8 cellular contexts compared by ENCODE assay signal in genomic region chr4:169611991-169612868, GRCh38. TPM values are rescaled to one million over a fixed set of nuclear protein-coding genes. Genes with fewer than 3 reads are reported as not detected.
DNase-seq lines count a peak whose midpoint lies in the region; ATAC-seq and TF ChIP-seq lines count a peak whose summit lies in the region.

A gene with protein sequence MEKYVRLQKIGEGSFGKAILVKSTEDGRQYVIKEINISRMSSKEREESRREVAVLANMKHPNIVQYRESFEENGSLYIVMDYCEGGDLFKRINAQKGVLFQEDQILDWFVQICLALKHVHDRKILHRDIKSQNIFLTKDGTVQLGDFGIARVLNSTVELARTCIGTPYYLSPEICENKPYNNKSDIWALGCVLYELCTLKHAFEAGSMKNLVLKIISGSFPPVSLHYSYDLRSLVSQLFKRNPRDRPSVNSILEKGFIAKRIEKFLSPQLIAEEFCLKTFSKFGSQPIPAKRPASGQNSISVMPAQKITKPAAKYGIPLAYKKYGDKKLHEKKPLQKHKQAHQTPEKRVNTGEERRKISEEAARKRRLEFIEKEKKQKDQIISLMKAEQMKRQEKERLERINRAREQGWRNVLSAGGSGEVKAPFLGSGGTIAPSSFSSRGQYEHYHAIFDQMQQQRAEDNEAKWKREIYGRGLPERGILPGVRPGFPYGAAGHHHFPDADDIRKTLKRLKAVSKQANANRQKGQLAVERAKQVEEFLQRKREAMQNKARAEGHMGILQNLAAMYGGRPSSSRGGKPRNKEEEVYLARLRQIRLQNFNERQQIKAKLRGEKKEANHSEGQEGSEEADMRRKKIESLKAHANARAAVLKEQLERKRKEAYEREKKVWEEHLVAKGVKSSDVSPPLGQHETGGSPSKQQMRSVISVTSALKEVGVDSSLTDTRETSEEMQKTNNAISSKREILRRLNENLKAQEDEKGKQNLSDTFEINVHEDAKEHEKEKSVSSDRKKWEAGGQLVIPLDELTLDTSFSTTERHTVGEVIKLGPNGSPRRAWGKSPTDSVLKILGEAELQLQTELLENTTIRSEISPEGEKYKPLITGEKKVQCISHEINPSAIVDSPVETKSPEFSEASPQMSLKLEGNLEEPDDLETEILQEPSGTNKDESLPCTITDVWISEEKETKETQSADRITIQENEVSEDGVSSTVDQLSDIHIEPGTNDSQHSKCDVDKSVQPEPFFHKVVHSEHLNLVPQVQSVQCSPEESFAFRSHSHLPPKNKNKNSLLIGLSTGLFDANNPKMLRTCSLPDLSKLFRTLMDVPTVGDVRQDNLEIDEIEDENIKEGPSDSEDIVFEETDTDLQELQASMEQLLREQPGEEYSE (N-terminal part only) (minus strand): TSS chr4:169612583. CDS start chr4:169602630, 9,953 bp downstream.

- H3K9me3 Mint-ChIP-seq in activated T-helper 17 cell treated with anti-CD3 and anti-CD28 coated beads, Interleukin-2, amount 50 U/mL, for 72 hours, result no peaks in the 10 kb centered on the region
- H3K9me3 Mint-ChIP-seq in natural killer cell treated with Interleukin-12 subunit alpha and Interleukin-12 subunit beta and Interleukin-15 and Interleukin-18, amount 100 ng/mL, for 72 hours, result no peaks in the 10 kb centered on the region

- peak; percentile 86 for ATAC-seq in activated T-helper 17 cell treated with anti-CD3 and anti-CD28 coated beads, Interleukin-2, amount 50 U/mL, for 72 hours (replicated peaks)
- peak; percentile 98 for ATAC-seq in natural killer cell treated with Interleukin-12 subunit alpha and Interleukin-12 subunit beta and Interleukin-15 and Interleukin-18, amount 100 ng/mL, for 72 hours
- ATAC-seq in stimulated activated naive CD8-positive, alpha-beta T cell treated with anti-CD3 and anti-CD28 coated beads, Interleukin-15, Interleukin-2, amounts not matched to agents 100 U/mL and 50 U/mL, for 24 hours, result peak; percentile 96

- peak; percentile 87 for DNase-seq in Daoy (ENCODE audit: low read depth)
- DNase-seq in H4 (ENCODE audit: low spot score), result peak; percentile 88
- DNase-seq in LoVo (ENCODE audit: low spot score), result peak; percentile 91
- DNase-seq in RWPE1 (ENCODE audit: low spot score), result peak; percentile 84
- DNase-seq in fibroblast of pulmonary artery (ENCODE audit: low read depth), result peak; percentile 91
- peak; percentile 92 for DNase-seq in natural killer cell treated with Interleukin-12 subunit alpha and Interleukin-12 subunit beta and Interleukin-15 and Interleukin-18, amount 100 ng/mL, for 72 hours (ENCODE audit: low spot score)
- DNase-seq in stimulated activated naive CD8-positive, alpha-beta T cell treated with anti-CD3 and anti-CD28 coated beads, Interleukin-15, Interleukin-2, amounts not matched to agents 100 U/mL and 50 U/mL, for 24 hours, result peak; percentile 90

- TF ChIP-seq CTCF in RWPE1 (conservative IDR thresholded peaks at IDR 0.05; ENCODE audit: low read depth) (no peak), fibroblast of pulmonary artery (IDR thresholded peaks at IDR 0.05; ENCODE audit: low read length, missing control alignments) (no peak)

- peak within 1 kb of the TSS; percentile 96 for H3K27ac ChIP-seq in RWPE1

- H3K4me1 Mint-ChIP-seq in activated T-helper 17 cell treated with anti-CD3 and anti-CD28 coated beads, Interleukin-2, amount 50 U/mL, for 72 hours, result peaks cover 23% of the 10 kb centered on the region
- H3K4me1 Mint-ChIP-seq in natural killer cell treated with Interleukin-12 subunit alpha and Interleukin-12 subunit beta and Interleukin-15 and Interleukin-18, amount 100 ng/mL, for 72 hours (ENCODE audit: low read depth in 2 of 2), result peaks cover 24 to 35% of the 10 kb centered on the region in 2 donors

- CTCF ChIA-PET in RWPE1 (lab: Yijun Ruan, JAX), result interaction anchor here (0.6 to 1.5 kb wide), 6 partner anchors 9 to 228 kb away, joined by 3 to 5 read pairs (median 3); no protein-coding TSS in a partner anchor

- peak within 1 kb of the TSS; percentile 97 for H3K27ac Mint-ChIP-seq in activated T-helper 17 cell treated with anti-CD3 and anti-CD28 coated beads, Interleukin-2, amount 50 U/mL, for 72 hours
- peak within 1 kb of the TSS; percentile 96 to 99 for H3K27ac Mint-ChIP-seq in natural killer cell treated with Interleukin-12 subunit alpha and Interleukin-12 subunit beta and Interleukin-15 and Interleukin-18, amount 100 ng/mL, for 72 hours

- peak within 1 kb of the TSS; percentile 96 for H3K4me3 Mint-ChIP-seq in activated T-helper 17 cell treated with anti-CD3 and anti-CD28 coated beads, Interleukin-2, amount 50 U/mL, for 72 hours
- peak within 1 kb of the TSS; percentile 98 for H3K4me3 Mint-ChIP-seq in natural killer cell treated with Interleukin-12 subunit alpha and Interleukin-12 subunit beta and Interleukin-15 and Interleukin-18, amount 100 ng/mL, for 72 hours

- no peaks in the 10 kb centered on the region for H3K27me3 Mint-ChIP-seq in activated T-helper 17 cell treated with anti-CD3 and anti-CD28 coated beads, Interleukin-2, amount 50 U/mL, for 72 hours
- no peaks in the 10 kb centered on the region for H3K27me3 Mint-ChIP-seq in natural killer cell treated with Interleukin-12 subunit alpha and Interleukin-12 subunit beta and Interleukin-15 and Interleukin-18, amount 100 ng/mL, for 72 hours

- peaks cover 4% of the 10 kb centered on the region for H3K36me3 Mint-ChIP-seq in activated T-helper 17 cell treated with anti-CD3 and anti-CD28 coated beads, Interleukin-2, amount 50 U/mL, for 72 hours (ENCODE audit: low read depth)
- no peaks in the 10 kb centered on the region for H3K36me3 Mint-ChIP-seq in natural killer cell treated with Interleukin-12 subunit alpha and Interleukin-12 subunit beta and Interleukin-15 and Interleukin-18, amount 100 ng/mL, for 72 hours

- H3K4me3 ChIP-seq in fibroblast of pulmonary artery (replicated peaks; ENCODE audit: low read depth, low read length), result peak within 1 kb of the TSS; percentile 87

- POLR2A ChIA-PET in RWPE1 (lab: Yijun Ruan, JAX; ENCODE audit: low non-redundant PET), result no interaction called here

RNA-seq across cellular contexts. Expression of the gene that starts here (rescaled TPM):
- total RNA-seq in Daoy (2014; rRNA removed; shearing (Covaris generic)), result 3.8 and 4.7 TPM in 2 replicates
- total RNA-seq in H4 (2014; rRNA removed; shearing (Covaris generic)), result 3.5 and 4.5 TPM in 2 replicates
- 10 to 100 TPM; 10.4 to 13.8 TPM for total RNA-seq in activated T-helper 17 cell treated with anti-CD3 and anti-CD28 coated beads, Interleukin-2, amount 50 U/mL, for 72 hours
- total RNA-seq in natural killer cell treated with Interleukin-12 subunit alpha and Interleukin-12 subunit beta and Interleukin-15 and Interleukin-18, amount 100 ng/mL, for 72 hours, result 10 to 100 TPM in 1 of 2 donors, 1 to 10 TPM in 1; 9.8 to 20.6 TPM

Comparison
In these comparisons a context has a peak if more than half of its experiments do, and no peak if none do; other contexts are left out.
1. Peak in every context shown above with its lines: DNase-seq, ATAC-seq, H3K4me3 ChIP-seq and H3K27ac ChIP-seq.